12 cellular contexts compared by ENCODE assay signal in the genomic region with DNA sequence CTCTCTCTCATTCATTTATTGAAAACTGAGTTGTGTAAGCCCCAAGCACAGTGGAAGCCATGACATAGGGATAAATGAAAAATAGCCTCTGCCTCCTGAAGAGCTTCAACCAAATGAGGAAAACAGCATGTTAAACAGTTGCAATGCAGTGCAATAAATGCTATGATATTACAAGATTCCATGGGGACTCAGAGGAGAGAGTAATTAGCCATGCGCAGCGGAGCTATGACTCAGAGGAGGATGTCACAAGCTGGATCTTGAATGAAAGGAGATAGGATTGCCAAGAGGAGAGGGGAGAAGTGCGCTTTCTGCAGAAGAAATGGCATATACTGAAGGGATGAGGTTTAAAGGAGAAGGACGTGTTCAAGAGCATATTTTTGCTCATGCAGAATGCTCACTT.
DNase-seq lines count a peak whose midpoint lies in the region; ATAC-seq, FAIRE-seq and TF ChIP-seq lines count a peak whose summit lies in the region.
"Had no signal": no experiment of that assay in that cellular context is flagged by ENCODE, and none has a peak within 500 bp of the region (broad histone marks: within the 10 kb centered on the region; RNA-seq: fewer than 3 reads in every experiment).

No MANE protein-coding gene starts in this region.

- no peaks in the 10 kb centered on the region for H3K9me3 ChIP-seq in small intestine (ENCODE audit: control insufficient read depth, low read depth)
- H3K9me3 ChIP-seq: A549, ascending aorta, upper lobe of left lung had no signal

- no peak for FAIRE-seq in small intestine (lab: Jason Lieb, UNC)
- FAIRE-seq: A549 had no signal

- no peak overlapping the region for H3K4me3 ChIP-seq in small intestine (ENCODE audit: low read depth in 1 of 2, low read length in 2 of 2)
- H3K4me3 ChIP-seq: A549, ascending aorta, upper lobe of left lung had no signal

- H3K27me3 ChIP-seq in small intestine (ENCODE audit: control insufficient read depth in 2 of 2, insufficient read depth in 2 of 2, low read length in 2 of 2): no peaks in the 10 kb centered on the region
- H3K27me3 ChIP-seq: ascending aorta, upper lobe of left lung had no signal

- peak; percentile 57 for DNase-seq in NCI-H1436 treated with DMSO at 0.1 percent for 48 hours (lab: John Stamatoyannopoulos, UW)
- DNase-seq in NCI-H1436 (lab: John Stamatoyannopoulos, UW): no peak
- DNase-seq in left ventricle myocardium superior: no peak
- peak; percentile 20 for DNase-seq in small intestine
- DNase-seq in retina: no peak
- no peak for DNase-seq in NCI-H2081 (lab: John Stamatoyannopoulos, UW)
- DNase-seq: erythroblast, upper lobe of left lung had no signal

- H3K27ac ChIP-seq in small intestine (ENCODE audit: low read depth in 1 of 2, low read length in 1 of 2): no peak overlapping the region
- H3K27ac ChIP-seq: A549, ascending aorta, upper lobe of left lung had no signal

- H3K36me3 ChIP-seq in small intestine (ENCODE audit: control insufficient read depth in 2 of 2, insufficient read depth in 2 of 2, low read length in 2 of 2): no peaks in the 10 kb centered on the region
- H3K36me3 ChIP-seq: ascending aorta, upper lobe of left lung had no signal

- intact Hi-C loops in left ventricle myocardium superior (cut with micrococcal nuclease): no loop called here

- no peaks in the 10 kb centered on the region for H3K4me1 ChIP-seq in small intestine (ENCODE audit: control insufficient read depth in 2 of 2, insufficient read depth in 1 of 2, low read depth in 1 of 2, low read length in 1 of 2)
- H3K4me1 ChIP-seq: A549, ascending aorta had no signal

- peak; percentile 93 for ATAC-seq in SK-N-SH treated with all-trans-retinoic acid at 6 μM for 48 hours
- peak; percentile 64 for ATAC-seq in left ventricle myocardium superior
- ATAC-seq in HG03175 (IDR thresholded peaks at IDR 0.05; ENCODE audit: unreplicated experiment): no peak

- WGBS in small intestine, 3 donors: 59 to 78% (median 63%) methylated on average over 4 of the region's 4 CpGs

TF ChIP-seq in SK-N-SH treated with all-trans-retinoic acid at 6 μM for 48 hours, 23 proteins besides CTCF, POLR2A, EP300 and RAD21:
- TF ChIP-seq ZFP3 (CRISPR knock-in tag; IDR thresholded peaks at IDR 0.05) (no peak), ZC3H10 (CRISPR knock-in tag; IDR thresholded peaks at IDR 0.05) (no peak), BACH2 (CRISPR knock-in tag; IDR thresholded peaks at IDR 0.05; ENCODE audit: borderline replicate concordance) (no peak), ZFP30 (CRISPR knock-in tag; IDR thresholded peaks at IDR 0.05) (no peak), ZNF70 (CRISPR knock-in tag; IDR thresholded peaks at IDR 0.05) (no peak), PPARA (CRISPR knock-in tag; IDR thresholded peaks at IDR 0.05; ENCODE audit: borderline replicate concordance) (no peak), TOX (CRISPR knock-in tag; IDR thresholded peaks at IDR 0.05; ENCODE audit: borderline replicate concordance) (no peak), TCF4 (CRISPR knock-in tag; IDR thresholded peaks at IDR 0.05; ENCODE audit: borderline replicate concordance) (no peak), OSR1 (CRISPR knock-in tag; IDR thresholded peaks at IDR 0.05) (no peak), ISL1 (CRISPR knock-in tag; IDR thresholded peaks at IDR 0.05) (no peak), GLIS3 (CRISPR knock-in tag; IDR thresholded peaks at IDR 0.05) (no peak)
- TF ChIP-seq, protein P1, sequence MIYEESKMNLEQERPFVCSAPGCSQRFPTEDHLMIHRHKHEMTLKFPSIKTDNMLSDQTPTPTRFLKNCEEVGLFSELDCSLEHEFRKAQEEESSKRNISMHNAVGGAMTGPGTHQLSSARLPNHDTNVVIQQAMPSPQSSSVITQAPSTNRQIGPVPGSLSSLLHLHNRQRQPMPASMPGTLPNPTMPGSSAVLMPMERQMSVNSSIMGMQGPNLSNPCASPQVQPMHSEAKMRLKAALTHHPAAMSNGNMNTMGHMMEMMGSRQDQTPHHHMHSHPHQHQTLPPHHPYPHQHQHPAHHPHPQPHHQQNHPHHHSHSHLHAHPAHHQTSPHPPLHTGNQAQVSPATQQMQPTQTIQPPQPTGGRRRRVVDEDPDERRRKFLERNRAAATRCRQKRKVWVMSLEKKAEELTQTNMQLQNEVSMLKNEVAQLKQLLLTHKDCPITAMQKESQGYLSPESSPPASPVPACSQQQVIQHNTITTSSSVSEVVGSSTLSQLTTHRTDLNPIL (CRISPR knock-in tag; IDR thresholded peaks at IDR 0.05; ENCODE audit: low read depth): no peak
- TF ChIP-seq, protein P2, sequence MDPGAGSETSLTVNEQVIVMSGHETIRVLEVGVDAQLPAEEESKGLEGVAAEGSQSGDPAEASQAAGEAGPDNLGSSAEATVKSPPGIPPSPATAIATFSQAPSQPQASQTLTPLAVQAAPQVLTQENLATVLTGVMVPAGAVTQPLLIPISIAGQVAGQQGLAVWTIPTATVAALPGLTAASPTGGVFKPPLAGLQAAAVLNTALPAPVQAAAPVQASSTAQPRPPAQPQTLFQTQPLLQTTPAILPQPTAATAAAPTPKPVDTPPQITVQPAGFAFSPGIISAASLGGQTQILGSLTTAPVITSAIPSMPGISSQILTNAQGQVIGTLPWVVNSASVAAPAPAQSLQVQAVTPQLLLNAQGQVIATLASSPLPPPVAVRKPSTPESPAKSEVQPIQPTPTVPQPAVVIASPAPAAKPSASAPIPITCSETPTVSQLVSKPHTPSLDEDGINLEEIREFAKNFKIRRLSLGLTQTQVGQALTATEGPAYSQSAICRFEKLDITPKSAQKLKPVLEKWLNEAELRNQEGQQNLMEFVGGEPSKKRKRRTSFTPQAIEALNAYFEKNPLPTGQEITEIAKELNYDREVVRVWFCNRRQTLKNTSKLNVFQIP (CRISPR knock-in tag; IDR thresholded peaks at IDR 0.05; ENCODE audit: borderline replicate concordance, low read depth): no peak
- TF ChIP-seq, protein P3, sequence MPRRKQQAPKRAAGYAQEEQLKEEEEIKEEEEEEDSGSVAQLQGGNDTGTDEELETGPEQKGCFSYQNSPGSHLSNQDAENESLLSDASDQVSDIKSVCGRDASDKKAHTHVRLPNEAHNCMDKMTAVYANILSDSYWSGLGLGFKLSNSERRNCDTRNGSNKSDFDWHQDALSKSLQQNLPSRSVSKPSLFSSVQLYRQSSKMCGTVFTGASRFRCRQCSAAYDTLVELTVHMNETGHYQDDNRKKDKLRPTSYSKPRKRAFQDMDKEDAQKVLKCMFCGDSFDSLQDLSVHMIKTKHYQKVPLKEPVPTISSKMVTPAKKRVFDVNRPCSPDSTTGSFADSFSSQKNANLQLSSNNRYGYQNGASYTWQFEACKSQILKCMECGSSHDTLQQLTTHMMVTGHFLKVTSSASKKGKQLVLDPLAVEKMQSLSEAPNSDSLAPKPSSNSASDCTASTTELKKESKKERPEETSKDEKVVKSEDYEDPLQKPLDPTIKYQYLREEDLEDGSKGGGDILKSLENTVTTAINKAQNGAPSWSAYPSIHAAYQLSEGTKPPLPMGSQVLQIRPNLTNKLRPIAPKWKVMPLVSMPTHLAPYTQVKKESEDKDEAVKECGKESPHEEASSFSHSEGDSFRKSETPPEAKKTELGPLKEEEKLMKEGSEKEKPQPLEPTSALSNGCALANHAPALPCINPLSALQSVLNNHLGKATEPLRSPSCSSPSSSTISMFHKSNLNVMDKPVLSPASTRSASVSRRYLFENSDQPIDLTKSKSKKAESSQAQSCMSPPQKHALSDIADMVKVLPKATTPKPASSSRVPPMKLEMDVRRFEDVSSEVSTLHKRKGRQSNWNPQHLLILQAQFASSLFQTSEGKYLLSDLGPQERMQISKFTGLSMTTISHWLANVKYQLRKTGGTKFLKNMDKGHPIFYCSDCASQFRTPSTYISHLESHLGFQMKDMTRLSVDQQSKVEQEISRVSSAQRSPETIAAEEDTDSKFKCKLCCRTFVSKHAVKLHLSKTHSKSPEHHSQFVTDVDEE (CRISPR knock-in tag; IDR thresholded peaks at IDR 0.05): no peak
- TF ChIP-seq, protein P4, sequence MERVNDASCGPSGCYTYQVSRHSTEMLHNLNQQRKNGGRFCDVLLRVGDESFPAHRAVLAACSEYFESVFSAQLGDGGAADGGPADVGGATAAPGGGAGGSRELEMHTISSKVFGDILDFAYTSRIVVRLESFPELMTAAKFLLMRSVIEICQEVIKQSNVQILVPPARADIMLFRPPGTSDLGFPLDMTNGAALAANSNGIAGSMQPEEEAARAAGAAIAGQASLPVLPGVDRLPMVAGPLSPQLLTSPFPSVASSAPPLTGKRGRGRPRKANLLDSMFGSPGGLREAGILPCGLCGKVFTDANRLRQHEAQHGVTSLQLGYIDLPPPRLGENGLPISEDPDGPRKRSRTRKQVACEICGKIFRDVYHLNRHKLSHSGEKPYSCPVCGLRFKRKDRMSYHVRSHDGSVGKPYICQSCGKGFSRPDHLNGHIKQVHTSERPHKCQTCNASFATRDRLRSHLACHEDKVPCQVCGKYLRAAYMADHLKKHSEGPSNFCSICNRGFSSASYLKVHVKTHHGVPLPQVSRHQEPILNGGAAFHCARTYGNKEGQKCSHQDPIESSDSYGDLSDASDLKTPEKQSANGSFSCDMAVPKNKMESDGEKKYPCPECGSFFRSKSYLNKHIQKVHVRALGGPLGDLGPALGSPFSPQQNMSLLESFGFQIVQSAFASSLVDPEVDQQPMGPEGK (CRISPR knock-in tag; IDR thresholded peaks at IDR 0.05; ENCODE audit: borderline replicate concordance): no peak

Comparison
In these comparisons a context has a peak if more than half of its experiments do, and no peak if none do; other contexts are left out.
1. DNase-seq: peak in NCI-H1436 treated with DMSO at 0.1 percent for 48 hours (single experiment) and small intestine (single experiment); none in NCI-H1436 (single experiment), left ventricle myocardium superior (single experiment), retina (single experiment) and NCI-H2081 (0 of 2).